In the genomic region with DNA sequence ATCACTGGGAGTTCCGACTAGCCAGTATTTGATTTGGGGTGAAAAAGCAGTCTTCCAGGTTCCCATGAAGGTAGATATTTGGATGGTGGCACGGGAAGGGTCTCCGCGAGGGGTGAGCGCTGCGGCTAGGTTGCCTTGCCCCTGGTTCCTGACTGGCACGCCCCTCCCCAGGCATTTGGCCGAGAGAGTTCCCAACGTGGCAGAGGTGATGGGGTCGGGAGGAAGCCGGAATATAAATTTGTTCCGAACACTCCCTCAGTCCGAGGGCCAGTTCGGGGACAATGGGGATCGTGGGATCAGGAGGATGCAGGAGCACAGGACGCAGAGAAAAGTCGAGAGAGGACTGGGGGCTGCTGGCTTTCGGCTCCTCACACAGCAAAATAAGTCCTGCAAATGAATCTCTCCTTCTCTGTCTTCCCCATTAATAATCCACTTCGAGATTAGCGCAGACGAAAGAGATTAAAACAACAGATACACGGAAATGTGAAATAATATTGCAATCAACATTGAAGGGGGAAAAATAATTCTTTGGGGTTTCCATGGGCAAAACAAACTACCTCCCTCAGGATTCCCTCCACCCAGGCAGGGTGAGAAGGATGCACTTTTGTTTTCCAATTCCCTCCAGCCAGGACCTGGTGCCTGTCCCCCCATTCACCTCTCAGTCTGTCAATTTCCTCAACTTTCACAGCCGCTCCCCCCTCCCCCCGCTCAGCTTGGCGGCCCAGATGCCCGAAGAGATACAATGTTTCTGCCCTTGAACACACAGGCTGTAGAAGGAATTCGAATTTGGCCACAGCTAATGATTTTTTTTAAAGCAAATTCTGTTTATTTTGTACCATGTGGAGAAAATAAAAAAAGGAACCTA, we compare ENCODE assay signal across 8 cellular contexts. TPM values are rescaled to one million over a fixed set of nuclear protein-coding genes. Genes with fewer than 3 reads are reported as not detected.
DNase-seq lines count a peak whose midpoint lies in the region; TF ChIP-seq lines count a peak whose summit lies in the region.

No MANE protein-coding gene starts in this region.

- intact Hi-C loops in uterus (cut with DNase I; ENCODE audit: low total_unique reads), result no loop called here

- TF ChIP-seq POLR2A in uterus (IDR thresholded peaks at IDR 0.05), result no peak

- no peaks in the 10 kb centered on the region for H3K9me3 ChIP-seq in mesodermal cell (ENCODE audit: control insufficient read depth, low read length)
- H3K9me3 ChIP-seq in uterus, result no peaks in the 10 kb centered on the region

- H3K4me1 ChIP-seq in mesodermal cell (ENCODE audit: control insufficient read depth, insufficient read depth, low read length, poor library complexity, severe bottlenecking), result peaks cover 14% of the 10 kb centered on the region
- H3K4me1 ChIP-seq in uterus, result no peaks in the 10 kb centered on the region

- H3K27me3 ChIP-seq in uterus, result peaks cover 0 to 29% of the 10 kb centered on the region in 2 donors

- H3K4me3 ChIP-seq in AG09309 (ENCODE audit: control insufficient read depth, low read depth, low read length) (peak overlapping the region; percentile 73), choroid plexus epithelial cell (ENCODE audit: low read depth, low read length) (peak overlapping the region; percentile 64), mesodermal cell (ENCODE audit: extremely low read depth, insufficient read depth, low read length, poor library complexity, severe bottlenecking) (peak overlapping the region; percentile 46), uterus (peak overlapping the region in 1 of 2 donors; percentile 56)

- POLR2A ChIA-PET in HEK293T (lab: Yijun Ruan, JAX), result no interaction called here

- H3K27ac ChIP-seq in mesodermal cell (ENCODE audit: low read depth, low read length, severe bottlenecking) (peak overlapping the region; percentile 77), uterus (peak overlapping the region; percentile 95 to 97)

- no peak for DNase-seq in AG09309 (ENCODE audit: low read depth)
- DNase-seq in NCI-H82 (lab: John Stamatoyannopoulos, UW), result peak; percentile 76
- DNase-seq in choroid plexus epithelial cell (ENCODE audit: low read depth), result no peak
- no peak for DNase-seq in uterus
- DNase-seq in cerebellum (ENCODE audit: low spot score), result no peak
- no peak for DNase-seq in HEK293T (ENCODE audit: extremely low spot score)
- no peak for DNase-seq in NCI-H1694 (lab: John Stamatoyannopoulos, UW)

- 0 to 2% methylated on average over 11 to 12 of the region's 27 CpGs for WGBS in mesodermal cell (ENCODE audit: insufficient coverage in 2 of 2), 2 experiments

- CTCF ChIA-PET in HEK293T (lab: Yijun Ruan, JAX), result no interaction called here

- TF ChIP-seq CTCF in AG09309 (IDR thresholded peaks at IDR 0.05; ENCODE audit: control insufficient read depth, insufficient read depth, low read depth, low read length, missing control alignments), result no peak
- no peak for TF ChIP-seq CTCF in choroid plexus epithelial cell (conservative IDR thresholded peaks at IDR 0.05; ENCODE audit: low read depth, low read length)
- no peak for TF ChIP-seq CTCF in uterus (IDR thresholded peaks at IDR 0.05)

- H3K36me3 ChIP-seq in mesodermal cell (ENCODE audit: control insufficient read depth, insufficient read depth, low read length) (no peaks in the 10 kb centered on the region), uterus (no peaks in the 10 kb centered on the region)

TF ChIP-seq in HEK293T, 16 proteins besides CTCF, POLR2A, EP300 and RAD21:
- no peak for TF ChIP-seq SP1 (IDR thresholded peaks at IDR 0.05)
- TF ChIP-seq FOXM1 (IDR thresholded peaks at IDR 0.05; ENCODE audit: borderline replicate concordance), result no peak
- TF ChIP-seq LEF1 (IDR thresholded peaks at IDR 0.05; ENCODE audit: borderline replicate concordance), result no peak
- TF ChIP-seq ARNT (IDR thresholded peaks at IDR 0.05), result no peak
- TF ChIP-seq ZNF384 (IDR thresholded peaks at IDR 0.05), result no peak
- TF ChIP-seq, protein P1, sequence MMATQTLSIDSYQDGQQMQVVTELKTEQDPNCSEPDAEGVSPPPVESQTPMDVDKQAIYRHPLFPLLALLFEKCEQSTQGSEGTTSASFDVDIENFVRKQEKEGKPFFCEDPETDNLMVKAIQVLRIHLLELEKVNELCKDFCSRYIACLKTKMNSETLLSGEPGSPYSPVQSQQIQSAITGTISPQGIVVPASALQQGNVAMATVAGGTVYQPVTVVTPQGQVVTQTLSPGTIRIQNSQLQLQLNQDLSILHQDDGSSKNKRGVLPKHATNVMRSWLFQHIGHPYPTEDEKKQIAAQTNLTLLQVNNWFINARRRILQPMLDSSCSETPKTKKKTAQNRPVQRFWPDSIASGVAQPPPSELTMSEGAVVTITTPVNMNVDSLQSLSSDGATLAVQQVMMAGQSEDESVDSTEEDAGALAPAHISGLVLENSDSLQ (IDR thresholded peaks at IDR 0.05), result no peak
- no peak for TF ChIP-seq L3MBTL2 (conservative IDR thresholded peaks at IDR 0.05)
- no peak for TF ChIP-seq HDGF (IDR thresholded peaks at IDR 0.05; ENCODE audit: borderline replicate concordance)
- TF ChIP-seq NFRKB (IDR thresholded peaks at IDR 0.05), result no peak
- TF ChIP-seq BHLHE40 (IDR thresholded peaks at IDR 0.05; ENCODE audit: borderline replicate concordance), result no peak
- TF ChIP-seq TARDBP (IDR thresholded peaks at IDR 0.05), result no peak
- TF ChIP-seq FOXK2 (IDR thresholded peaks at IDR 0.05), result no peak
- no peak for TF ChIP-seq FOXA1 (IDR thresholded peaks at IDR 0.05)
- TF ChIP-seq SUZ12 (IDR thresholded peaks at IDR 0.05), result no peak
- no peak for TF ChIP-seq CTBP1 (IDR thresholded peaks at IDR 0.05; ENCODE audit: borderline replicate concordance)
- TF ChIP-seq ELF4 (IDR thresholded peaks at IDR 0.05), result no peak

RNA-seq across cellular contexts. Expression of a gene that starts 3.1 kb away (rescaled TPM):
- polyA plus RNA-seq in mesodermal cell (2013, experiment 1 of 2), result 70.9 TPM
- 70.0 TPM for polyA plus RNA-seq in mesodermal cell (2013, experiment 2 of 2)
- total RNA-seq in uterus (100 to 1,000 TPM in 3 of 4 donors, 10 to 100 TPM in 1; 35.9 to 177 (median 120) TPM), cerebellum (107 TPM)
